28 cellular contexts compared by ENCODE assay signal in genomic region chr18:73487956-73488355, GRCh38.
"Had no signal": no experiment of that assay in that cellular context is flagged by ENCODE, and none has a peak within 500 bp of the region (broad histone marks: within the 10 kb centered on the region; RNA-seq: fewer than 3 reads in every experiment).

No MANE protein-coding gene starts in this region.

- H3K27ac Mint-ChIP-seq: activated naive CD4-positive, alpha-beta T cell treated with anti-CD3 and anti-CD28 coated beads for 36 hours; activated T-helper 2 cell treated with anti-CD3 and anti-CD28 coated beads, Interferon-gamma antibody, Interleukin-2, Interleukin-4, amounts not matched to agents 10 μg/mL and 5 μg/mL and 100 μg/mL, durations not matched to agents 14 hours and 24 hours and 36 hours; mesothelial cell of epicardium; naive thymus-derived CD8-positive, alpha-beta T cell; neural progenitor cell; stimulated activated memory B cell treated with anti-CD40 and anti-IgM and Interleukin-4, amounts not matched to agents 10 μg/mL and 1 μg/mL and 100 μg/mL, for 72 hours had no signal

- H3K9me3 ChIP-seq: colonic mucosa, esophagus squamous epithelium, gastrocnemius medialis, left lung, right lobe of liver, testis, uterus had no signal

- H3K27me3 Mint-ChIP-seq: central memory CD8-positive, alpha-beta T cell; naive thymus-derived CD8-positive, alpha-beta T cell; stimulated activated memory B cell treated with anti-CD40 and anti-IgM and Interleukin-4, amounts not matched to agents 10 μg/mL and 1 μg/mL and 100 μg/mL, for 72 hours had no signal

- ATAC-seq: activated T-cell treated with anti-CD3 and anti-CD28 coated beads, Interleukin-2, amount 50 U/mL, for 4 hours; gastrocnemius medialis; left lung; naive thymus-derived CD8-positive, alpha-beta T cell; right lobe of liver; stimulated activated memory B cell treated with anti-CD40 and anti-IgM and Interleukin-4, amounts not matched to agents 10 μg/mL and 1 μg/mL and 100 μg/mL, for 72 hours had no signal

- H3K4me2 ChIP-seq: neural progenitor cell, smooth muscle cell had no signal

- H3K36me3 ChIP-seq: brain microvascular endothelial cell, colonic mucosa, esophagus squamous epithelium, gastrocnemius medialis, left lung, neural progenitor cell, right lobe of liver, uterus had no signal

- H3K27ac ChIP-seq: brain microvascular endothelial cell, colonic mucosa, esophagus squamous epithelium, gastrocnemius medialis, left lung, neural progenitor cell, right lobe of liver, testis, uterus had no signal

- H3K9me3 Mint-ChIP-seq: activated naive CD4-positive, alpha-beta T cell treated with anti-CD3 and anti-CD28 coated beads for 36 hours; mesothelial cell of epicardium; neural progenitor cell had no signal

- H2AFZ ChIP-seq: neural progenitor cell had no signal

- H3K36me3 Mint-ChIP-seq: mesothelial cell of epicardium; naive thymus-derived CD8-positive, alpha-beta T cell; neural progenitor cell; stimulated activated memory B cell treated with anti-CD40 and anti-IgM and Interleukin-4, amounts not matched to agents 10 μg/mL and 1 μg/mL and 100 μg/mL, for 72 hours had no signal

- FAIRE-seq: TTC549 had no signal

- H3K4me3 Mint-ChIP-seq: activated naive CD4-positive, alpha-beta T cell treated with anti-CD3 and anti-CD28 coated beads for 36 hours; activated T-cell treated with anti-CD3 and anti-CD28 coated beads, Interleukin-2, amount 50 U/mL, for 4 hours; central memory CD8-positive, alpha-beta T cell; mesothelial cell of epicardium; naive thymus-derived CD8-positive, alpha-beta T cell; neural progenitor cell; stimulated activated memory B cell treated with anti-CD40 and anti-IgM and Interleukin-4, amounts not matched to agents 10 μg/mL and 1 μg/mL and 100 μg/mL, for 72 hours had no signal

- H3K4me1 Mint-ChIP-seq: central memory CD8-positive, alpha-beta T cell; mesothelial cell of epicardium; naive thymus-derived CD8-positive, alpha-beta T cell; neural progenitor cell; stimulated activated memory B cell treated with anti-CD40 and anti-IgM and Interleukin-4, amounts not matched to agents 10 μg/mL and 1 μg/mL and 100 μg/mL, for 72 hours had no signal

- H3K9ac ChIP-seq: neural progenitor cell had no signal

- H3K27me3 ChIP-seq: brain microvascular endothelial cell, colonic mucosa, esophagus squamous epithelium, gastrocnemius medialis, left lung, neural progenitor cell, right lobe of liver, testis, uterus had no signal

- H3K4me1 ChIP-seq: colonic mucosa, esophagus squamous epithelium, gastrocnemius medialis, left lung, neural progenitor cell, right lobe of liver, testis, uterus had no signal

- DNase-seq: activated CD4-positive, alpha-beta T cell treated with anti-CD3 and anti-CD28 coated beads for 1 hour; activated CD8-positive, alpha-beta memory T cell treated with anti-CD3 and anti-CD28 coated beads for 24 hours; activated CD8-positive, alpha-beta memory T cell treated with anti-CD3 and anti-CD28 coated beads, Interleukin-2, amount 50 U/mL, for 48 hours; activated naive CD4-positive, alpha-beta T cell treated with anti-CD3 and anti-CD28 coated beads for 36 hours; activated T-cell treated with anti-CD3 and anti-CD28 coated beads, Interleukin-2, amount 50 U/mL, for 4 hours; aorta; brain microvascular endothelial cell; colonic mucosa; esophagus squamous epithelium; gastrocnemius medialis; hippocampal formation; kidney glomerular epithelial cell; left lung; naive thymus-derived CD8-positive, alpha-beta T cell; posterior cingulate gyrus; right lobe of liver; stimulated activated CD4-positive, alpha-beta T cell treated with anti-CD3 and anti-CD28 coated beads, Interleukin-15, amount 100 ng/mL, for 24 hours; T-helper 2 cell; testis; trophoblast cell; uterus had no signal

- H3K4me3 ChIP-seq: colonic mucosa, esophagus squamous epithelium, gastrocnemius medialis, left lung, neural progenitor cell, right lobe of liver, smooth muscle cell, testis, uterus had no signal
